In the genomic region with DNA sequence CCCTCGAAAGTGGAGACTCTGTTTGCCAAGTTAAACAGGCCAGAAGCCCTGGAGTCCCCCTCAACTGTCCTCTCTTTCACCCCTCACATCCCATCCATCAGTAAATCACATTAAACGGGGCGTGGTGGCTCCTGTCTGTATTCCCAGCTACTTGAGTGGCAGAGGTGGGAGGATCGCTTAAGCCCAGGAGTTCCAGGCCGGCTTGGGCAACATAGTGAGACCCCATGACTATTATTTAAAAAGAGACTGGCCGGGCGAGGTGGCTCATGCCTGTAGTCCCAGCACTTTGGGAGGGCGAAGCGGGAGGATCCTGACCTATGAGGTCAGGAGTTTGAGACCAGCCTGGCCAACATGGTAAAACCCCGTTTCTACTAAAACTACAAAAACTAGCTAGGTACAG, we compare ENCODE assay signal across 26 cellular contexts. TPM values are rescaled to one million over a fixed set of nuclear protein-coding genes. Genes with fewer than 3 reads are reported as not detected.
A peak's percentile ranks its signal among the peaks of the same experiment; 100 is the strongest.
DNase-seq lines count a peak whose midpoint lies in the region; ATAC-seq, FAIRE-seq and TF ChIP-seq lines count a peak whose summit lies in the region.
"Had no signal": no experiment of that assay in that cellular context is flagged by ENCODE, and none has a peak within 500 bp of the region (broad histone marks: within the 10 kb centered on the region; RNA-seq: fewer than 3 reads in every experiment).

No MANE protein-coding gene starts in this region.

- no peak for ATAC-seq in CD8-positive, alpha-beta T cell
- ATAC-seq in activated T-helper 17 cell treated with anti-CD3 and anti-CD28 coated beads, Interleukin-2, amount 50 U/mL, for 72 hours (replicated peaks): no peak
- ATAC-seq: A549 had no signal

- no peaks in the 10 kb centered on the region for H3K9me3 ChIP-seq in CD8-positive, alpha-beta T cell (ENCODE audit: low read length)
- H3K9me3 ChIP-seq: A549 had no signal

- no peaks in the 10 kb centered on the region for H3K27me3 ChIP-seq in CD8-positive, alpha-beta T cell (ENCODE audit: insufficient read depth, low read length)

- H3K9me3 Mint-ChIP-seq in activated CD4-positive, alpha-beta T cell treated with anti-CD3 and anti-CD28 coated beads, Interleukin-2, amount 10 ng/mL, durations not matched to agents 24 days and 14 days: no peaks in the 10 kb centered on the region
- H3K9me3 Mint-ChIP-seq in CD8-positive, alpha-beta T cell: no peaks in the 10 kb centered on the region
- H3K9me3 Mint-ChIP-seq in activated T-helper 17 cell treated with anti-CD3 and anti-CD28 coated beads, Interleukin-2, amount 50 U/mL, for 72 hours: no peaks in the 10 kb centered on the region
- no peaks in the 10 kb centered on the region for H3K9me3 Mint-ChIP-seq in nephron
- H3K9me3 Mint-ChIP-seq: CD14-positive monocyte had no signal

- CTCF ChIA-PET in CD8-positive, alpha-beta T cell (lab: Charles Lee): interaction anchor here (0.6 to 10.5 kb wide), 9 partner anchors 12 to 401 kb away, joined by 3 to 176 read pairs (median 6); partner anchors contain the start of gene PRCD

- POLR2A ChIA-PET in CD8-positive, alpha-beta T cell (lab: Charles Lee): interaction anchor here (0.6 kb wide), 1 partner anchor 42 kb away, joined by 4 read pairs; no protein-coding TSS in a partner anchor

- no peak for TF ChIP-seq CTCF in CD8-positive, alpha-beta T cell (IDR thresholded peaks at IDR 0.05)
- TF ChIP-seq CTCF in nephron (IDR thresholded peaks at IDR 0.05; ENCODE audit: unreplicated experiment in 3 of 3): no peak

- no peak for DNase-seq in activated CD4-positive, alpha-beta T cell treated with anti-CD3 and anti-CD28 coated beads, Interleukin-2, amount 10 ng/mL, durations not matched to agents 24 days and 14 days
- DNase-seq in activated CD4-positive, alpha-beta T cell treated with anti-CD3 and anti-CD28 coated beads for 1 hour: no peak
- no peak for DNase-seq in CD8-positive, alpha-beta T cell
- no peak for DNase-seq in SIG-M5 treated with dmso at 0.1 percent for 504 hours (lab: John Stamatoyannopoulos, UW; ENCODE audit: unreplicated experiment)
- no peak for DNase-seq in GM12892 (ENCODE audit: insufficient read length)
- DNase-seq in stimulated activated CD4-positive, alpha-beta T cell treated with anti-CD3 and anti-CD28 coated beads, Interleukin-2, amount 100 ng/mL, for 24 hours: no peak
- DNase-seq: Calu3; DMS53; IMR-90; Kasumi-1; MM.1S; NCI-H1105 treated with DMSO at 0.1 percent for 48 hours; NCI-H1694 treated with DMSO at 0.1 percent for 48 hours; NCI-H2107; NCI-H226; NCI-H524 treated with DMSO at 0.1 percent for 48 hours; NK-92 treated with Interleukin-12 subunit alpha and Interleukin-12 subunit beta, amount 100 ng/mL, for 24 hours; OCI-M1; SHP77 treated with DMSO at 0.1 percent for 48 hours had no signal

- no peak for TF ChIP-seq POLR2A in GM12892 (IDR thresholded peaks at IDR 0.05; ENCODE audit: low read depth, low read length)

- no peaks in the 10 kb centered on the region for H3K36me3 ChIP-seq in CD8-positive, alpha-beta T cell (ENCODE audit: insufficient read depth, low read length)

- intact Hi-C loops in activated CD4-positive, alpha-beta T cell treated with anti-CD3 and anti-CD28 coated beads, Interleukin-2, amount 10 ng/mL, durations not matched to agents 24 days and 14 days (cut with micrococcal nuclease): no loop called here
- intact Hi-C loops in CD8-positive, alpha-beta T cell (cut with DNase I, micrococcal nuclease): loop anchor here (5.0 to 10.0 kb wide), 2 partner anchors 153 to 1785 kb away; partner anchors contain the start of gene RAB37 (in 1 of the 2)

- no peak overlapping the region for H3K4me3 Mint-ChIP-seq in activated CD4-positive, alpha-beta T cell treated with anti-CD3 and anti-CD28 coated beads, Interleukin-2, amount 10 ng/mL, durations not matched to agents 24 days and 14 days
- no peak overlapping the region for H3K4me3 Mint-ChIP-seq in CD8-positive, alpha-beta T cell
- H3K4me3 Mint-ChIP-seq in activated T-helper 17 cell treated with anti-CD3 and anti-CD28 coated beads, Interleukin-2, amount 50 U/mL, for 72 hours: no peak overlapping the region
- H3K4me3 Mint-ChIP-seq in nephron: peak overlapping the region in 2 of 3 experiments; percentile 22 to 30
- H3K4me3 Mint-ChIP-seq: CD14-positive monocyte had no signal

- peaks cover 44% of the 10 kb centered on the region for H3K4me1 ChIP-seq in CD8-positive, alpha-beta T cell (ENCODE audit: insufficient read depth, low read length)

- H3K4me1 Mint-ChIP-seq in activated CD4-positive, alpha-beta T cell treated with anti-CD3 and anti-CD28 coated beads, Interleukin-2, amount 10 ng/mL, durations not matched to agents 24 days and 14 days: peaks cover 37% of the 10 kb centered on the region
- H3K4me1 Mint-ChIP-seq in CD8-positive, alpha-beta T cell (ENCODE audit: low read depth): peaks cover 35% of the 10 kb centered on the region
- H3K4me1 Mint-ChIP-seq in activated T-helper 17 cell treated with anti-CD3 and anti-CD28 coated beads, Interleukin-2, amount 50 U/mL, for 72 hours: peaks cover 4% of the 10 kb centered on the region
- H3K4me1 Mint-ChIP-seq in nephron: peaks cover 50% of the 10 kb centered on the region

- no peak overlapping the region for H3K27ac ChIP-seq in CD8-positive, alpha-beta T cell (ENCODE audit: low read depth, low read length)
- H3K27ac ChIP-seq: A549 had no signal

- H3K36me3 Mint-ChIP-seq in activated CD4-positive, alpha-beta T cell treated with anti-CD3 and anti-CD28 coated beads, Interleukin-2, amount 10 ng/mL, durations not matched to agents 24 days and 14 days (ENCODE audit: low read depth): no peaks in the 10 kb centered on the region
- no peaks in the 10 kb centered on the region for H3K36me3 Mint-ChIP-seq in CD8-positive, alpha-beta T cell
- no peaks in the 10 kb centered on the region for H3K36me3 Mint-ChIP-seq in activated T-helper 17 cell treated with anti-CD3 and anti-CD28 coated beads, Interleukin-2, amount 50 U/mL, for 72 hours (ENCODE audit: low read depth)
- no peaks in the 10 kb centered on the region for H3K36me3 Mint-ChIP-seq in nephron (ENCODE audit: low read depth)
- H3K36me3 Mint-ChIP-seq: CD14-positive monocyte had no signal

- no peak overlapping the region for H3K4me3 ChIP-seq in CD8-positive, alpha-beta T cell (ENCODE audit: low read depth, low read length)
- H3K4me3 ChIP-seq: A549 had no signal

- H3K27ac Mint-ChIP-seq in activated CD4-positive, alpha-beta T cell treated with anti-CD3 and anti-CD28 coated beads, Interleukin-2, amount 10 ng/mL, durations not matched to agents 24 days and 14 days: peak overlapping the region; percentile 58
- peak overlapping the region; percentile 13 for H3K27ac Mint-ChIP-seq in CD8-positive, alpha-beta T cell
- peak overlapping the region; percentile 81 for H3K27ac Mint-ChIP-seq in activated T-helper 17 cell treated with anti-CD3 and anti-CD28 coated beads, Interleukin-2, amount 50 U/mL, for 72 hours
- peak overlapping the region; percentile 77 to 96 (median 84) for H3K27ac Mint-ChIP-seq in nephron

- FAIRE-seq in GM12892 (lab: Jason Lieb, UNC): no peak
- FAIRE-seq: A549, H54 had no signal

- peaks cover 4% of the 10 kb centered on the region for H3K27me3 Mint-ChIP-seq in activated CD4-positive, alpha-beta T cell treated with anti-CD3 and anti-CD28 coated beads, Interleukin-2, amount 10 ng/mL, durations not matched to agents 24 days and 14 days
- no peaks in the 10 kb centered on the region for H3K27me3 Mint-ChIP-seq in CD8-positive, alpha-beta T cell (ENCODE audit: low read depth)
- H3K27me3 Mint-ChIP-seq in activated T-helper 17 cell treated with anti-CD3 and anti-CD28 coated beads, Interleukin-2, amount 50 U/mL, for 72 hours: no peaks in the 10 kb centered on the region
- peaks cover 24% of the 10 kb centered on the region for H3K27me3 Mint-ChIP-seq in nephron (ENCODE audit: low read depth)

RNA-seq across cellular contexts. Expression of gene CYGB, which starts 17.8 kb away (rescaled TPM):
- not detected in 2 replicates for total RNA-seq in activated CD4-positive, alpha-beta T cell treated with anti-CD3 and anti-CD28 coated beads, Interleukin-2, amount 10 ng/mL, durations not matched to agents 24 days and 14 days
- total RNA-seq in CD8-positive, alpha-beta T cell: under 1 TPM; 0.47 to 0.57 TPM
- total RNA-seq in activated T-helper 17 cell treated with anti-CD3 and anti-CD28 coated beads, Interleukin-2, amount 50 U/mL, for 72 hours: not detected
- not detected for polyA plus RNA-seq in GM12892 (2012; ENCODE audit: missing spikeins)
- total RNA-seq: Calu3, HT-29 had no signal
- polyA plus RNA-seq: CD14-positive monocyte had no signal

RNA-seq across cellular contexts. Expression of gene RHBDF2, which starts 18.4 kb away (rescaled TPM):
- total RNA-seq in activated CD4-positive, alpha-beta T cell treated with anti-CD3 and anti-CD28 coated beads, Interleukin-2, amount 10 ng/mL, durations not matched to agents 24 days and 14 days: 45.4 and 54.5 TPM in 2 replicates
- 10 to 100 TPM; 45.4 to 46.2 TPM for total RNA-seq in CD8-positive, alpha-beta T cell
- 10 to 100 TPM; 33.3 to 56.5 TPM for total RNA-seq in activated T-helper 17 cell treated with anti-CD3 and anti-CD28 coated beads, Interleukin-2, amount 50 U/mL, for 72 hours
- polyA plus RNA-seq in GM12892 (2012; ENCODE audit: missing spikeins): 16.3 TPM

RNA-seq across cellular contexts. Expression of gene PRCD, which starts 20.2 kb away (rescaled TPM):
- total RNA-seq in activated CD4-positive, alpha-beta T cell treated with anti-CD3 and anti-CD28 coated beads, Interleukin-2, amount 10 ng/mL, durations not matched to agents 24 days and 14 days: not detected in 2 replicates
- not detected for total RNA-seq in CD8-positive, alpha-beta T cell
- total RNA-seq in activated T-helper 17 cell treated with anti-CD3 and anti-CD28 coated beads, Interleukin-2, amount 50 U/mL, for 72 hours: not detected
- not detected for polyA plus RNA-seq in GM12892 (2012; ENCODE audit: missing spikeins)
- total RNA-seq: Calu3, HT-29, IMR-90 had no signal
- polyA plus RNA-seq: A549, CD14-positive monocyte had no signal

RNA-seq across cellular contexts. Expression of gene AANAT, which starts 52.3 kb away (rescaled TPM):
- not detected in 2 replicates for total RNA-seq in activated CD4-positive, alpha-beta T cell treated with anti-CD3 and anti-CD28 coated beads, Interleukin-2, amount 10 ng/mL, durations not matched to agents 24 days and 14 days
- total RNA-seq in CD8-positive, alpha-beta T cell: not detected
- total RNA-seq in activated T-helper 17 cell treated with anti-CD3 and anti-CD28 coated beads, Interleukin-2, amount 50 U/mL, for 72 hours: not detected
- 0.34 TPM for polyA plus RNA-seq in GM12892 (2012; ENCODE audit: missing spikeins)
- total RNA-seq: Calu3, HT-29, IMR-90, RPMI7951 had no signal
- polyA plus RNA-seq: CD14-positive monocyte had no signal

Comparison
In these comparisons a context has a peak if more than half of its experiments do, and no peak if none do; other contexts are left out.
1. H3K27ac Mint-ChIP-seq: peak in every context shown above with its lines; median percentile 84 in nephron; 81 in activated T-helper 17 cell treated with anti-CD3 and anti-CD28 coated beads, Interleukin-2, amount 50 U/mL, for 72 hours; 58 in activated CD4-positive, alpha-beta T cell treated with anti-CD3 and anti-CD28 coated beads, Interleukin-2, amount 10 ng/mL, durations not matched to agents 24 days and 14 days; 13 in CD8-positive, alpha-beta T cell.
2. H3K4me3 Mint-ChIP-seq: peak in nephron (2 of 3); none in activated CD4-positive, alpha-beta T cell treated with anti-CD3 and anti-CD28 coated beads, Interleukin-2, amount 10 ng/mL, durations not matched to agents 24 days and 14 days (single experiment), CD8-positive, alpha-beta T cell (single experiment) and activated T-helper 17 cell treated with anti-CD3 and anti-CD28 coated beads, Interleukin-2, amount 50 U/mL, for 72 hours (single experiment).